22 cellular contexts compared by ENCODE assay signal in the genomic region with DNA sequence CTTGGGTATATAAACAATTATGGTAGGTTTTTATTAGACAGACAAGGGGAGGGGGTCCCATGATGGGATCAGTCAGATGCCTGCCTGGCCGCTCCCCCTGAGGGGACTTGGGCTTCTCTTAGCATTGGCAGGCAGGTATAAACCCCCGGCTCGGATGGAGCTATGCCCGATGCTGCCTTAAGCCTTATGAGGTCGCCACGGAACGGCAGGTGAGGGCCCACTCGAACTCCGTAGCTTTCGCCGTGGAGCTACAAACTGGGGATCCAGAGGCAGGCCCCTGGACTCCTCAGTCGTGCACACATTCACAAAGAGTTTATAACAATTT.
A peak's percentile ranks its signal among the peaks of the same experiment; 100 is the strongest.
DNase-seq lines count a peak whose midpoint lies in the region; ATAC-seq and TF ChIP-seq lines count a peak whose summit lies in the region.
"Had no signal": no experiment of that assay in that cellular context is flagged by ENCODE, and none has a peak within 500 bp of the region (broad histone marks: within the 10 kb centered on the region; RNA-seq: fewer than 3 reads in every experiment).

No MANE protein-coding gene starts in this region.

- peaks cover 7% of the 10 kb centered on the region for H3K36me3 Mint-ChIP-seq in T-helper 1 cell treated with Interleukin-12 subunit alpha and Interleukin-12 subunit beta and Interleukin-4 antibody, amounts not matched to agents 30 μg/mL and 1 μg/mL, for 36 hours (ENCODE audit: low read depth)
- H3K36me3 Mint-ChIP-seq in activated T-helper 1 cell treated with anti-CD3 and anti-CD28 coated beads, Interleukin-12 subunit alpha, Interleukin-12 subunit beta, Interleukin-2, Interleukin-4 antibody, amounts not matched to agents 30 ng/mL and 10 ng/mL and 1 ng/mL, durations not matched to agents 14 hours and 24 hours and 36 hours (ENCODE audit: low read depth), result peaks cover 9% of the 10 kb centered on the region
- peaks cover 6% of the 10 kb centered on the region for H3K36me3 Mint-ChIP-seq in memory B cell
- H3K36me3 Mint-ChIP-seq in chondrocyte (ENCODE audit: low read depth), result no peaks in the 10 kb centered on the region

- H3K4me1 Mint-ChIP-seq in T-helper 1 cell treated with Interleukin-12 subunit alpha and Interleukin-12 subunit beta and Interleukin-4 antibody, amounts not matched to agents 30 μg/mL and 1 μg/mL, for 36 hours (ENCODE audit: low read depth), result peaks cover 2% of the 10 kb centered on the region
- H3K4me1 Mint-ChIP-seq in activated T-helper 1 cell treated with anti-CD3 and anti-CD28 coated beads, Interleukin-12 subunit alpha, Interleukin-12 subunit beta, Interleukin-2, Interleukin-4 antibody, amounts not matched to agents 30 ng/mL and 10 ng/mL and 1 ng/mL, durations not matched to agents 14 hours and 24 hours and 36 hours (ENCODE audit: low read depth), result peaks cover 9% of the 10 kb centered on the region
- H3K4me1 Mint-ChIP-seq in memory B cell (no peaks in the 10 kb centered on the region), chondrocyte (ENCODE audit: low read depth) (peaks cover 5% of the 10 kb centered on the region)

- intact Hi-C loops in activated T-helper 1 cell treated with anti-CD3 and anti-CD28 coated beads, Interleukin-12 subunit alpha, Interleukin-12 subunit beta, Interleukin-2, Interleukin-4 antibody, amounts not matched to agents 30 ng/mL and 10 ng/mL and 1 ng/mL, durations not matched to agents 14 hours and 24 hours and 36 hours (cut with micrococcal nuclease), result loop anchor here (2.0 kb wide), 2 partner anchors 34 to 36 kb away; no protein-coding TSS in a partner anchor

- H3K27me3 Mint-ChIP-seq in T-helper 1 cell treated with Interleukin-12 subunit alpha and Interleukin-12 subunit beta and Interleukin-4 antibody, amounts not matched to agents 30 μg/mL and 1 μg/mL, for 36 hours (ENCODE audit: low read depth), result peaks cover 90% of the 10 kb centered on the region
- H3K27me3 Mint-ChIP-seq in activated T-helper 1 cell treated with anti-CD3 and anti-CD28 coated beads, Interleukin-12 subunit alpha, Interleukin-12 subunit beta, Interleukin-2, Interleukin-4 antibody, amounts not matched to agents 30 ng/mL and 10 ng/mL and 1 ng/mL, durations not matched to agents 14 hours and 24 hours and 36 hours (ENCODE audit: insufficient read depth), result peaks cover 89% of the 10 kb centered on the region
- H3K27me3 Mint-ChIP-seq in memory B cell (peaks cover 49% of the 10 kb centered on the region), chondrocyte (ENCODE audit: low read depth) (peaks cover 91% of the 10 kb centered on the region)

- ATAC-seq in memory B cell (ENCODE audit: low read depth), result no peak
- ATAC-seq: activated CD4-positive, alpha-beta T cell treated with anti-CD3 and anti-CD28 coated beads for 36 hours; activated naive CD4-positive, alpha-beta T cell treated with anti-CD3 and anti-CD28 coated beads, Interleukin-2, amount 50 U/mL, for 72 hours; body of pancreas; naive thymus-derived CD8-positive, alpha-beta T cell; stimulated activated naive CD8-positive, alpha-beta T cell treated with anti-CD3 and anti-CD28 coated beads, Interleukin-15, amount 100 ng/mL, for 72 hours had no signal

- no peak for TF ChIP-seq CTCF in chondrocyte (IDR thresholded peaks at IDR 0.05)

- DNase-seq in T-helper 1 cell (no peak), ELF-1 (ENCODE audit: low read depth, low spot score) (peak; percentile 30), memory B cell (ENCODE audit: low spot score in 2 of 2) (no peak), MV-4-11 (lab: John Stamatoyannopoulos, UW) (no peak), pons (ENCODE audit: low spot score) (no peak), chondrocyte (ENCODE audit: low spot score) (no peak)
- DNase-seq in activated T-helper 1 cell treated with anti-CD3 and anti-CD28 coated beads, Interleukin-12 subunit alpha, Interleukin-12 subunit beta, Interleukin-2, Interleukin-4 antibody, amounts not matched to agents 30 ng/mL and 10 ng/mL and 1 ng/mL, durations not matched to agents 14 hours and 24 hours and 36 hours (ENCODE audit: low spot score), result no peak
- DNase-seq: activated CD4-positive, alpha-beta T cell treated with anti-CD3 and anti-CD28 coated beads for 36 hours; body of pancreas; DMS79; kidney glomerular epithelial cell; naive thymus-derived CD8-positive, alpha-beta T cell; NCI-H1105; NCI-H2081; NCI-H345; NCI-H774; spleen; stimulated activated CD4-positive, alpha-beta T cell treated with anti-CD3 and anti-CD28 coated beads, Interleukin-4, amount 100 ng/mL, for 1 hour; stimulated activated naive CD8-positive, alpha-beta T cell treated with anti-CD3 and anti-CD28 coated beads, Interleukin-15, amount 100 ng/mL, for 72 hours; SW 1271 had no signal

- no peak overlapping the region for H3K4me3 Mint-ChIP-seq in T-helper 1 cell treated with Interleukin-12 subunit alpha and Interleukin-12 subunit beta and Interleukin-4 antibody, amounts not matched to agents 30 μg/mL and 1 μg/mL, for 36 hours
- H3K4me3 Mint-ChIP-seq in activated T-helper 1 cell treated with anti-CD3 and anti-CD28 coated beads, Interleukin-12 subunit alpha, Interleukin-12 subunit beta, Interleukin-2, Interleukin-4 antibody, amounts not matched to agents 30 ng/mL and 10 ng/mL and 1 ng/mL, durations not matched to agents 14 hours and 24 hours and 36 hours, result no peak overlapping the region
- H3K4me3 Mint-ChIP-seq in memory B cell (no peak overlapping the region), chondrocyte (ENCODE audit: unreplicated experiment) (no peak overlapping the region)
- H3K4me3 Mint-ChIP-seq: activated CD4-positive, alpha-beta T cell treated with anti-CD3 and anti-CD28 coated beads for 36 hours had no signal

- peaks cover 32% of the 10 kb centered on the region for H3K9me3 Mint-ChIP-seq in T-helper 1 cell treated with Interleukin-12 subunit alpha and Interleukin-12 subunit beta and Interleukin-4 antibody, amounts not matched to agents 30 μg/mL and 1 μg/mL, for 36 hours
- peaks cover 16% of the 10 kb centered on the region for H3K9me3 Mint-ChIP-seq in activated T-helper 1 cell treated with anti-CD3 and anti-CD28 coated beads, Interleukin-12 subunit alpha, Interleukin-12 subunit beta, Interleukin-2, Interleukin-4 antibody, amounts not matched to agents 30 ng/mL and 10 ng/mL and 1 ng/mL, durations not matched to agents 14 hours and 24 hours and 36 hours
- H3K9me3 Mint-ChIP-seq in memory B cell (peaks cover 15% of the 10 kb centered on the region), chondrocyte (ENCODE audit: low read depth) (no peaks in the 10 kb centered on the region)

- peak overlapping the region; percentile 76 for H3K27ac Mint-ChIP-seq in T-helper 1 cell treated with Interleukin-12 subunit alpha and Interleukin-12 subunit beta and Interleukin-4 antibody, amounts not matched to agents 30 μg/mL and 1 μg/mL, for 36 hours
- peak overlapping the region; percentile 83 for H3K27ac Mint-ChIP-seq in activated T-helper 1 cell treated with anti-CD3 and anti-CD28 coated beads, Interleukin-12 subunit alpha, Interleukin-12 subunit beta, Interleukin-2, Interleukin-4 antibody, amounts not matched to agents 30 ng/mL and 10 ng/mL and 1 ng/mL, durations not matched to agents 14 hours and 24 hours and 36 hours
- peak overlapping the region; percentile 29 for H3K27ac Mint-ChIP-seq in memory B cell
- H3K27ac Mint-ChIP-seq in chondrocyte (ENCODE audit: unreplicated experiment), result no peak overlapping the region
- H3K27ac Mint-ChIP-seq: activated CD4-positive, alpha-beta T cell treated with anti-CD3 and anti-CD28 coated beads for 36 hours had no signal
